ENCODE assay signal across 8 cellular contexts in the genomic region with DNA sequence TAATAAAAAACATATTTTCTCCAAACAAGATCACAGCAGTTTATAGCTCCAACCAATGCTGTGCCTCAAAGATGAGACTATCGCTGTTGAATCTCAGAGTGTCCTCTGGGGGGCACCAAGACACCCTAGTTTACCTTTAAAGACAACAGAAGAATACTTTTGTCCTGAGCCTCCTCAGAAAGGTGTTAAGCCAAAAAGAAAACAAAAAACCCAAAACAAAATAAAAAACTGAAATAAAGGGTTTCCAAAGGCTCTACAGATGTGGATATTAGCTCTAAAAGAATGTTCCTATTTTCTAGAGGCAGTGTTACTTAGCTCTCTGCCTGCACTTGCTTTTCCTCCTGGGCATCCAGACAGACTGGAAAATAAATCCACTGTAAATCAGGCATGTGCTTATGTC.
A peak's percentile ranks its signal among the peaks of the same experiment; 100 is the strongest.
DNase-seq lines count a peak whose midpoint lies in the region; ATAC-seq, FAIRE-seq and TF ChIP-seq lines count a peak whose summit lies in the region.

No MANE protein-coding gene starts in this region.

- no peak overlapping the region for H3K27ac Mint-ChIP-seq in HFFc6
- H3K27ac Mint-ChIP-seq in activated CD4-positive, alpha-beta T cell treated with anti-CD3 and anti-CD28 coated beads, Interleukin-2, amount 10 ng/mL, durations not matched to agents 24 days and 14 days = no peak overlapping the region

- H3K9me3 ChIP-seq in lung (ENCODE audit: control insufficient read depth in 2 of 2, insufficient read depth in 1 of 2, low read length in 1 of 2) = no peaks in the 10 kb centered on the region

- no peaks in the 10 kb centered on the region for H3K9me3 Mint-ChIP-seq in HFFc6
- H3K9me3 Mint-ChIP-seq in activated CD4-positive, alpha-beta T cell treated with anti-CD3 and anti-CD28 coated beads, Interleukin-2, amount 10 ng/mL, durations not matched to agents 24 days and 14 days = no peaks in the 10 kb centered on the region

- H3K27me3 ChIP-seq in lung (ENCODE audit: control insufficient read depth, insufficient read depth) = no peaks in the 10 kb centered on the region

- ATAC-seq in lung (ENCODE audit: insufficient read depth, low FRiP score) (peak; percentile 66), GM18517 (IDR thresholded peaks at IDR 0.05; ENCODE audit: unreplicated experiment) (no peak)

- H3K36me3 Mint-ChIP-seq in HFFc6 (ENCODE audit: low read depth) = no peaks in the 10 kb centered on the region
- H3K36me3 Mint-ChIP-seq in activated CD4-positive, alpha-beta T cell treated with anti-CD3 and anti-CD28 coated beads, Interleukin-2, amount 10 ng/mL, durations not matched to agents 24 days and 14 days (ENCODE audit: low read depth) = peaks cover 19% of the 10 kb centered on the region

- H3K4me1 Mint-ChIP-seq in HFFc6 (ENCODE audit: low read depth) = no peaks in the 10 kb centered on the region
- peaks cover 30% of the 10 kb centered on the region for H3K4me1 Mint-ChIP-seq in activated CD4-positive, alpha-beta T cell treated with anti-CD3 and anti-CD28 coated beads, Interleukin-2, amount 10 ng/mL, durations not matched to agents 24 days and 14 days

- H3K4me3 ChIP-seq in lung = no peak overlapping the region

- H3K27ac ChIP-seq in lung (ENCODE audit: low read depth in 1 of 2, low read length in 1 of 2) = no peak overlapping the region

- H3K36me3 ChIP-seq in lung (ENCODE audit: control insufficient read depth in 2 of 2, insufficient read depth in 2 of 2, low read length in 2 of 2) = peaks cover 0 to 3% of the 10 kb centered on the region in 2 donors

- H3K4me3 Mint-ChIP-seq in HFFc6 = no peak overlapping the region
- no peak overlapping the region for H3K4me3 Mint-ChIP-seq in activated CD4-positive, alpha-beta T cell treated with anti-CD3 and anti-CD28 coated beads, Interleukin-2, amount 10 ng/mL, durations not matched to agents 24 days and 14 days

- DNase-seq in D721Med (ENCODE audit: insufficient read length, low spot score) (no peak), HFFc6 (peak; percentile 47), NCI-H226 (peak; percentile 41), dermis blood vessel endothelial cell (peak; percentile 80), lung (ENCODE audit: low spot score) (no peak)
- DNase-seq in activated CD4-positive, alpha-beta T cell treated with anti-CD3 and anti-CD28 coated beads, Interleukin-2, amount 10 ng/mL, durations not matched to agents 24 days and 14 days = peak; percentile 89
- DNase-seq in stimulated activated CD8-positive, alpha-beta memory T cell treated with anti-CD3 and anti-CD28 coated beads, Interleukin-12 subunit alpha, Interleukin-12 subunit beta, amount 100 ng/mL, for 4 hours (ENCODE audit: low read depth) = peak; percentile 15

- intact Hi-C loops in activated CD4-positive, alpha-beta T cell treated with anti-CD3 and anti-CD28 coated beads, Interleukin-2, amount 10 ng/mL, durations not matched to agents 24 days and 14 days (cut with micrococcal nuclease) = loop anchor here (1.0 to 10.0 kb wide), 3 partner anchors 242 to 382 kb away; no protein-coding TSS in a partner anchor

- TF ChIP-seq CTCF in D721Med (IDR thresholded peaks at IDR 0.05; ENCODE audit: insufficient read depth, missing control alignments) (peak; percentile 88), HFFc6 (IDR thresholded peaks at IDR 0.05) (peak; percentile 81), lung (IDR thresholded peaks at IDR 0.05; ENCODE audit: control extremely low read depth, extremely low read depth) (peak; percentile 76)

- FAIRE-seq in D721Med (lab: Jason Lieb, UNC) = no peak

- WGBS in lung, 2 donors = 7 to 24% methylated on average over 1 of the region's 1 CpG

- peaks cover 5% of the 10 kb centered on the region for H3K27me3 Mint-ChIP-seq in HFFc6 (ENCODE audit: insufficient read depth)
- H3K27me3 Mint-ChIP-seq in activated CD4-positive, alpha-beta T cell treated with anti-CD3 and anti-CD28 coated beads, Interleukin-2, amount 10 ng/mL, durations not matched to agents 24 days and 14 days = no peaks in the 10 kb centered on the region

- no peaks in the 10 kb centered on the region for H3K4me1 ChIP-seq in lung (ENCODE audit: control insufficient read depth in 2 of 2, insufficient read depth in 2 of 2, low read length in 2 of 2)

Comparison
In these comparisons a context has a peak if more than half of its experiments do, and no peak if none do; other contexts are left out.
1. DNase-seq: peak in HFFc6 (single experiment), NCI-H226 (single experiment), activated CD4-positive, alpha-beta T cell treated with anti-CD3 and anti-CD28 coated beads, Interleukin-2, amount 10 ng/mL, durations not matched to agents 24 days and 14 days (single experiment), dermis blood vessel endothelial cell (single experiment) and stimulated activated CD8-positive, alpha-beta memory T cell treated with anti-CD3 and anti-CD28 coated beads, Interleukin-12 subunit alpha, Interleukin-12 subunit beta, amount 100 ng/mL, for 4 hours (single experiment); none in D721Med (single experiment) and lung (single experiment).
2. Peak in every context shown above with its lines, with median percentiles within 50 percentile points of each other: CTCF ChIP-seq.